In the genomic region with DNA sequence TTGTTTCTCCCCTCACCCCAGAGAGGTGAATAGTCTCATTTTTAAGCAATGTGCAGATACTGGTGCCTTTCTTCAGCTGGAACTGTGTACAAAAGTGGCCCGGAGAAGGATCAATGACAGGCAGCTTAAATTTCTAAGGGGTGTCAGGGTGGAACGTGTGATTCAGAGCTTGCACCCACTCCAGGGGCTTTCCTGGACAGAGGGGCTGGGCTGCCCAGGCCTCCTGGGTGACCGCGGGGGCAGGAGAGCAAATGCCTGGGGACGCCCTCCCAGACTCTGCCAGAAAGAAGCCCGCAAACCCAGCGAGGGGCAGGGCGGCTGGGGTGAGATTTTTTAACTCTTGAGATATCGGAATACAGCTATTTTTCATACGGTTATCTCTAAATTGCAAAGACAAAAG, we compare ENCODE assay signal across 13 cellular contexts. TPM values are rescaled to one million over a fixed set of nuclear protein-coding genes. Genes with fewer than 3 reads are reported as not detected.
DNase-seq lines count a peak whose midpoint lies in the region; ATAC-seq and TF ChIP-seq lines count a peak whose summit lies in the region.
"Had no signal": no experiment of that assay in that cellular context is flagged by ENCODE, and none has a peak within 500 bp of the region (broad histone marks: within the 10 kb centered on the region; RNA-seq: fewer than 3 reads in every experiment).

No MANE protein-coding gene starts in this region.

- POLR2A ChIA-PET in RWPE1 (lab: Yijun Ruan, JAX; ENCODE audit: low non-redundant PET), result no interaction called here

- H3K27ac ChIP-seq in BLaER1 treated with 17β-estradiol and CSF1 and Interleukin-3, amounts not matched to agents 10 nM and 100 nM, result peak overlapping the region in 10 of 11 experiments; percentile 2 to 95 (median 78); a peak in 18 of 22 replicates
- H3K27ac ChIP-seq in RWPE1 (peak overlapping the region; percentile 92), adrenal gland (peak overlapping the region in 1 of 5 donors; percentile 14), WERI-Rb-1 (no peak overlapping the region)
- H3K27ac ChIP-seq: ovary had no signal

- peak overlapping the region in 9 of 11 experiments; percentile 19 to 82 (median 67); a peak in 9 of 22 replicates for H3K9ac ChIP-seq in BLaER1 treated with 17β-estradiol and CSF1 and Interleukin-3, amounts not matched to agents 10 nM and 100 nM

- WGBS in adrenal gland, 4 donors, result 70 to 81% (median 74%) methylated on average over 10 of the region's 10 CpGs

- no peak overlapping the region for H3K4me3 ChIP-seq in BLaER1 treated with 17β-estradiol and CSF1 and Interleukin-3, amounts not matched to agents 10 nM and 100 nM
- H3K4me3 ChIP-seq in adrenal gland, result no peak overlapping the region
- H3K4me3 ChIP-seq in WERI-Rb-1 (ENCODE audit: low read depth, low read length), result no peak overlapping the region
- H3K4me3 ChIP-seq: ovary had no signal

- TF ChIP-seq CTCF in RWPE1 (conservative IDR thresholded peaks at IDR 0.05; ENCODE audit: low read depth) (no peak), adrenal gland (IDR thresholded peaks at IDR 0.05) (no peak), WERI-Rb-1 (IDR thresholded peaks at IDR 0.05; ENCODE audit: low read depth, low read length) (no peak)

- H3K27me3 ChIP-seq in BLaER1 treated with 17β-estradiol and CSF1 and Interleukin-3, amounts not matched to agents 10 nM and 100 nM, result no peaks in the 10 kb centered on the region
- H3K27me3 ChIP-seq in adrenal gland (no peaks in the 10 kb centered on the region), WERI-Rb-1 (ENCODE audit: insufficient read depth, low read depth, severe bottlenecking) (no peaks in the 10 kb centered on the region)
- H3K27me3 ChIP-seq: ovary had no signal

- intact Hi-C loops in adrenal gland (cut with DNase I), result no loop called here

- H3K4me2 ChIP-seq in BLaER1 treated with 17β-estradiol and CSF1 and Interleukin-3, amounts not matched to agents 10 nM and 100 nM, result peak overlapping the region; percentile 76 to 93 (median 83)

- H3K4me1 ChIP-seq in BLaER1 treated with 17β-estradiol and CSF1 and Interleukin-3, amounts not matched to agents 10 nM and 100 nM, result peaks cover 50 to 88% (median 59%) of the 10 kb centered on the region in 10 experiments
- peaks cover 18 to 24% of the 10 kb centered on the region in 2 donors for H3K4me1 ChIP-seq in adrenal gland (replicated peaks in 1 of 2)

- CTCF ChIA-PET in RWPE1 (lab: Yijun Ruan, JAX), result interaction anchor here (0.6 kb wide), 1 partner anchor 200 kb away, joined by 3 read pairs; no protein-coding TSS in a partner anchor

- ATAC-seq in GM21529 (IDR thresholded peaks at IDR 0.05; ENCODE audit: unreplicated experiment), result no peak
- ATAC-seq: HCT116 had no signal

- peaks cover 6 to 25% (median 15%) of the 10 kb centered on the region in 11 experiments; a peak in 20 of 22 replicates for H3K9me3 ChIP-seq in BLaER1 treated with 17β-estradiol and CSF1 and Interleukin-3, amounts not matched to agents 10 nM and 100 nM (replicated peaks in 1 of 11)
- H3K9me3 ChIP-seq in adrenal gland (replicated peaks in 1 of 3) (no peaks in the 10 kb centered on the region), WERI-Rb-1 (ENCODE audit: severe bottlenecking) (no peaks in the 10 kb centered on the region)
- H3K9me3 ChIP-seq: ovary had no signal

- no peaks in the 10 kb centered on the region for H3K36me3 ChIP-seq in BLaER1 treated with 17β-estradiol and CSF1 and Interleukin-3, amounts not matched to agents 10 nM and 100 nM
- no peaks in the 10 kb centered on the region for H3K36me3 ChIP-seq in adrenal gland (replicated peaks in 1 of 2)
- H3K36me3 ChIP-seq in WERI-Rb-1, result no peaks in the 10 kb centered on the region
- H3K36me3 ChIP-seq: ovary had no signal

- no peak for DNase-seq in RWPE1 (ENCODE audit: low spot score)
- peak; percentile 41 for DNase-seq in glomerular visceral epithelial cell (ENCODE audit: extremely low spot score)
- peak; percentile 70 for DNase-seq in renal cortical epithelial cell (ENCODE audit: low read depth)
- no peak for DNase-seq in adrenal gland
- no peak for DNase-seq in WERI-Rb-1
- no peak for DNase-seq in activated CD8-positive, alpha-beta memory T cell treated with anti-CD3 and anti-CD28 coated beads, Interleukin-2, amount 50 U/mL, for 4 hours
- DNase-seq: GDM1; glutamatergic neuron; ovary; stimulated activated CD4-positive, alpha-beta T cell treated with anti-CD3 and anti-CD28 coated beads, Interleukin-4, amount 100 ng/mL, for 1 hour had no signal

- TF ChIP-seq POLR2A in adrenal gland (IDR thresholded peaks at IDR 0.05), result no peak

- H4K20me1 ChIP-seq in BLaER1 treated with 17β-estradiol and CSF1 and Interleukin-3, amounts not matched to agents 10 nM and 100 nM, result no peaks in the 10 kb centered on the region

RNA-seq across cellular contexts. Expression of a gene that starts 36.0 kb away (rescaled TPM):
- 213 and 383 TPM in 2 replicates for total RNA-seq in renal cortical epithelial cell
- 100 to 1,000 TPM; 183 to 677 (median 295) TPM for total RNA-seq in adrenal gland
- polyA plus RNA-seq in adrenal gland, result 100 to 1,000 TPM; 106 to 152 (median 138) TPM

Comparison
In these comparisons a context has a peak if more than half of its experiments do, and no peak if none do; other contexts are left out.
1. DNase-seq: peak in glomerular visceral epithelial cell (single experiment) and renal cortical epithelial cell (single experiment); none in RWPE1 (single experiment), adrenal gland (0 of 7), WERI-Rb-1 (single experiment) and activated CD8-positive, alpha-beta memory T cell treated with anti-CD3 and anti-CD28 coated beads, Interleukin-2, amount 50 U/mL, for 4 hours (single experiment).